In genomic region chr9:15491950-15492349, GRCh38 we compare ENCODE assay signal across 15 cellular contexts.
"Had no signal": no experiment of that assay in that cellular context is flagged by ENCODE, and none has a peak within 500 bp of the region (broad histone marks: within the 10 kb centered on the region; RNA-seq: fewer than 3 reads in every experiment).

No MANE protein-coding gene starts in this region.

- H3K4me1 ChIP-seq: parathyroid adenoma, right lobe of liver, thyroid gland had no signal

- H3K4me3 ChIP-seq: right lobe of liver, smooth muscle cell, thyroid gland had no signal

- H3K27ac Mint-ChIP-seq: natural killer cell; stimulated activated memory B cell treated with anti-CD40 and anti-IgM and Interleukin-4, amounts not matched to agents 10 μg/mL and 1 μg/mL and 100 μg/mL, for 72 hours had no signal

- H3K4me3 Mint-ChIP-seq: activated T-cell treated with anti-CD3 and anti-CD28 coated beads, Interleukin-2, amount 50 U/mL, for 4 hours; natural killer cell; stimulated activated memory B cell treated with anti-CD40 and anti-IgM and Interleukin-4, amounts not matched to agents 10 μg/mL and 1 μg/mL and 100 μg/mL, for 72 hours had no signal

- H3K9me3 Mint-ChIP-seq: natural killer cell had no signal

- H3K27me3 ChIP-seq: neutrophil, right lobe of liver, thyroid gland had no signal

- H3K36me3 ChIP-seq: thyroid gland had no signal

- DNase-seq: activated CD4-positive, CD25-positive, alpha-beta regulatory T cell; activated naive CD4-positive, alpha-beta T cell treated with anti-CD3 and anti-CD28 coated beads, Interleukin-2, amount 50 U/mL, for 16 hours; activated T-cell treated with anti-CD3 and anti-CD28 coated beads, Interleukin-2, amount 50 U/mL, for 4 hours; amniotic stem cell; dermis blood vessel endothelial cell; effector memory CD4-positive, alpha-beta T cell; natural killer cell; right lobe of liver; stimulated activated CD4-positive, alpha-beta T cell treated with anti-CD3 and anti-CD28 coated beads, Interleukin-4, amount 100 ng/mL, for 24 hours; SW 1271; thyroid gland had no signal

- H3K27ac ChIP-seq: neutrophil, parathyroid adenoma, right lobe of liver, thyroid gland had no signal

- H3K9me3 ChIP-seq: neutrophil, right lobe of liver, thyroid gland had no signal

- ATAC-seq: natural killer cell; stimulated activated memory B cell treated with anti-CD40 and anti-IgM and Interleukin-4, amounts not matched to agents 10 μg/mL and 1 μg/mL and 100 μg/mL, for 72 hours had no signal

- H3K27me3 Mint-ChIP-seq: stimulated activated memory B cell treated with anti-CD40 and anti-IgM and Interleukin-4, amounts not matched to agents 10 μg/mL and 1 μg/mL and 100 μg/mL, for 72 hours had no signal

- H3K36me3 Mint-ChIP-seq: natural killer cell had no signal
